Comparison of ENCODE assay signal across 8 cellular contexts in the genomic region with DNA sequence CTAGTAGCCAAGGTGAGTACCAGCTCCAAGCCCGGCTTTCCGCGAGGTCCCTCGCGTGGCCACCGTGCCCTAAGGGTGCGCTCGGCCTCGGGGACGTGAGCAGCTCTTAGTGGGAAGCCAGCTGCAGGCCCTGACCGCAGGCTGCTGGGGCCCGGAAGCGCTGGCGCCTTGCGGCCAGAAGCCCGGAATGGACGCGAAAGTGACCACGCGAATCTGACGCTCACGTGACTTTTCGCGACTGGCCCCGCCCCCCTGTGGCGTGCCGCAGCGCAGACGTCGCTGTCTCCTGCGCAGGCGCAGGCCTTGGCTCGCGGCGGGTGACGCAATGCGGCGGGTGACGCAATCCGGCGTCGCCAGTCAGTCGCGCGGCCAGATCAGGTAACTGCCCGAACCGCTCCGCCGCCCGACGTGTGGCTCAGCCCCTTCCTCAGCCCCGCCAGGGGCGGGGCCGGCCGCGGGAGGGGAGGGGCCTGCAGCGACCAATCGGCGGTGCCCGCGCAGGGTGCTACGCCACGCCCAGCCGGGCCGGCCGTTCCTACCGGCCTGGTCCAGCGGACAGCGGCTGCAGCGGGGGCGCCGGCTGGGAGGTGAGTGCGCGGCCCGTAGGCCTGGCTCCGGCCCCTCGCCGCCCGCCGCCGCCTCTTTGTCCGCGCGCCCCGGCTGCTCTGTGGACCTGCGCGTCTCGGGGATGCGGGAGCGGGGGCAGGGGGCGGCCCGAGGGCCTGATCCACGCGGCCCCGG. TPM values are rescaled to one million over a fixed set of nuclear protein-coding genes. Genes with fewer than 3 reads are reported as not detected.
DNase-seq lines count a peak whose midpoint lies in the region; ATAC-seq and TF ChIP-seq lines count a peak whose summit lies in the region.

TSS of gene GZF1 (plus strand) at position 532 of the 741 bp plus-strand sequence. CDS start 2,202 bp downstream, outside the sequence.

- TF ChIP-seq RAD21 in Ishikawa (IDR thresholded peaks at IDR 0.05; ENCODE audit: low read depth): no peak

- H3K9me3 ChIP-seq in mucosa of descending colon: no peaks in the 10 kb centered on the region

- no peak; the same call in 1 of the 2 replicates for TF ChIP-seq EP300 in Ishikawa (IDR thresholded peaks at IDR 0.05; ENCODE audit: borderline replicate concordance)

- TF ChIP-seq CTCF in epithelial cell of esophagus (IDR thresholded peaks at IDR 0.05; ENCODE audit: insufficient read depth, low read depth, low read length, missing control alignments) (no peak), mucosa of descending colon (IDR thresholded peaks at IDR 0.05) (peak; percentile 18)

- H3K4me3 ChIP-seq in epithelial cell of esophagus (ENCODE audit: low read length) (peak within 1 kb of the TSS; percentile 83), mucosa of descending colon (peak within 1 kb of the TSS; percentile 91)

- H3K4me1 ChIP-seq in mucosa of descending colon (ENCODE audit: low read depth): peaks cover 41% of the 10 kb centered on the region

- no peaks in the 10 kb centered on the region for H3K36me3 ChIP-seq in mucosa of descending colon (ENCODE audit: low read depth)

- DNase-seq in DMS153 (lab: John Stamatoyannopoulos, UW): peak; percentile 97
- DNase-seq in OCI-M2 (lab: John Stamatoyannopoulos, UW; ENCODE audit: unreplicated experiment): peak; percentile 87
- DNase-seq in activated T-cell treated with anti-CD3 and anti-CD28 coated beads for 4 hours: peak; percentile 97
- peak; percentile 98 for DNase-seq in epithelial cell of esophagus (ENCODE audit: low read depth)
- peak; percentile 97 to 100 (median 99) for DNase-seq in mucosa of descending colon
- peak; percentile 93 to 96 for DNase-seq in stimulated activated CD8-positive, alpha-beta memory T cell treated with anti-CD3 and anti-CD28 coated beads, Interleukin-4, amount 100 ng/mL, for 1 hour (ENCODE audit: low read depth in 2 of 2, low spot score in 1 of 2)

- intact Hi-C loops in mucosa of descending colon (cut with DNase I, micrococcal nuclease): no loop called here

- ATAC-seq in GM21619 (IDR thresholded peaks at IDR 0.05; ENCODE audit: unreplicated experiment) (peak; percentile 56), mucosa of descending colon (peak; percentile 86)

TF ChIP-seq in Ishikawa, 13 proteins besides CTCF, POLR2A, EP300 and RAD21:
- peak; percentile 91 for TF ChIP-seq CREB1 (IDR thresholded peaks at IDR 0.05; ENCODE audit: low read depth)
- peak; percentile 97 for TF ChIP-seq CEBPB (IDR thresholded peaks at IDR 0.05)
- TF ChIP-seq ZBTB7A (IDR thresholded peaks at IDR 0.05; ENCODE audit: low read depth): 0 out of 2 replicates have a peak, but pooled peaks have one; percentile 44
- TF ChIP-seq REST (IDR thresholded peaks at IDR 0.05; ENCODE audit: low read depth): no peak
- peak; percentile 99 for TF ChIP-seq USF1 (IDR thresholded peaks at IDR 0.05)
- peak; percentile 17 for TF ChIP-seq TEAD4 (IDR thresholded peaks at IDR 0.05)
- TF ChIP-seq FOXM1 (IDR thresholded peaks at IDR 0.05; ENCODE audit: borderline replicate concordance, low read depth): no peak
- peak; percentile 91 for TF ChIP-seq MAX (IDR thresholded peaks at IDR 0.05)
- peak; percentile 85 for TF ChIP-seq TAF1 (IDR thresholded peaks at IDR 0.05; ENCODE audit: low read depth)
- TF ChIP-seq EGR1 (IDR thresholded peaks at IDR 0.05): no peak
- TF ChIP-seq TCF12 (IDR thresholded peaks at IDR 0.05; ENCODE audit: low read depth): peak; percentile 33; the same call in 1 of the 2 replicates
- peak; percentile 26; the same call in 1 of the 2 replicates for TF ChIP-seq NFIC (IDR thresholded peaks at IDR 0.05)
- TF ChIP-seq YY1 (IDR thresholded peaks at IDR 0.05; ENCODE audit: low read depth): peak; percentile 54

RNA-seq across cellular contexts. Expression of gene GZF1, which starts in this region (rescaled TPM):
- total RNA-seq in mucosa of descending colon: 10 to 100 TPM in 1 of 3 donors, 1 to 10 TPM in 2; 5.8 to 16.2 (median 9.3) TPM

Comparison
In these comparisons a context has a peak if more than half of its experiments do, and no peak if none do; other contexts are left out.
1. Peak in every context shown above with its lines: DNase-seq, ATAC-seq and H3K4me3 ChIP-seq.